Comparison of ENCODE assay signal across 8 cellular contexts in the genomic region with DNA sequence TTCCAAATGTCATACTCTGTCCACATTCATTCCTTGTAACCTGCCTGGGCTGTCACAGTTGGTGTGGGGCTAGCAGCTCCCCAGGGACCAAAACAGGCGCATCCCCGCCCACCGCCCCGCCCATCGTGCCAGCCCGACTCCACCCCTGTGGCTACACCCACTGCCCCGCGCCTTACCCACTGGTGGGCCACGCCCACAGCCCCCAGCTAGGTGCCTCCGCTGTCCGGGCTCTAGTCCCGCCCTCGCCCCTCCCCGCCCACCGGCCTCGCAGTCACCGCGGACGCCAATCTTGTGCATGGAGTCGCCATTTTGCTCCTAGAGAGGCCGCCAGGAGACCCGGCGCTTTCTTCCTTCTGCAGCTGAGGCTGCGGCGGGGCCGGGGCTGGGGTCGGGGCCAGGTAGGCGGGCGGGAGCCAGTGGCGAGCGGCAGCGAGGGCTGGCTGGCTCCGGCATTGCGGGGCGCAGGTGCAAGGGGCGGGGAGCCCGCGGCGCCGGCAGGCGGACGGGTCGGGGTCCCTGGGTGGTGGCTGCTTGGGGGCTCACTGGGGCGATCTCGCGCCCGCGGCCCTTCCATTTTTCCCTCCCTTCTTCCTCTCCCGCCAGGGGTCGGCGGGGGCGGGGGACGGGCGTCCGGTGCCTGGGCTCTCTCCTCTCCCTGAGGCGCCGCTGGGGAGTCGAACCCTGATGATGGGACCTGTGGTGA. TPM values are rescaled to one million over a fixed set of nuclear protein-coding genes. Genes with fewer than 3 reads are reported as not detected.
DNase-seq lines count a peak whose midpoint lies in the region; ATAC-seq, FAIRE-seq and TF ChIP-seq lines count a peak whose summit lies in the region.

Gene PRPSAP2, plus strand, starts transcription at position 268 of the 703 bp plus-strand sequence. CDS start 7,703 bp downstream, outside the sequence.

- H3K36me3 Mint-ChIP-seq in CD14-positive monocyte, result peaks cover 0 to 2% of the 10 kb centered on the region in 2 donors

- H3K27ac ChIP-seq in ectodermal cell (ENCODE audit: insufficient read depth, low read depth, low read length, poor library complexity, severe bottlenecking), result peak within 1 kb of the TSS; percentile 93
- peak within 1 kb of the TSS; percentile 82 to 89 for H3K27ac ChIP-seq in lung (ENCODE audit: low read depth in 1 of 2, low read length in 1 of 2)

- peaks cover 36% of the 10 kb centered on the region for H3K4me1 Mint-ChIP-seq in CD14-positive monocyte

- H3K4me1 ChIP-seq in ectodermal cell (ENCODE audit: control insufficient read depth, insufficient read depth, low read length), result peaks cover 8% of the 10 kb centered on the region
- peaks cover 0 to 6% of the 10 kb centered on the region in 2 donors for H3K4me1 ChIP-seq in lung (ENCODE audit: control insufficient read depth in 2 of 2, insufficient read depth in 2 of 2, low read length in 2 of 2)

- H3K4me3 ChIP-seq in ectodermal cell (ENCODE audit: insufficient read depth, low read depth, low read length), result peak within 1 kb of the TSS; percentile 77
- H3K4me3 ChIP-seq in lung, result peak within 1 kb of the TSS; percentile 76

- WGBS in ectodermal cell, 2 experiments, result 0% methylated on average over 58 of the region's 58 CpGs
- WGBS in lung, 2 donors, result 0 to 1% methylated on average over 37 to 58 of the region's 58 CpGs

- H3K4me3 Mint-ChIP-seq in CD14-positive monocyte, result peak within 1 kb of the TSS; percentile 81 to 91

- H3K9me3 ChIP-seq in ectodermal cell (ENCODE audit: control insufficient read depth, low read length) (no peaks in the 10 kb centered on the region), lung (ENCODE audit: control insufficient read depth in 2 of 2, insufficient read depth in 1 of 2, low read length in 1 of 2) (no peaks in the 10 kb centered on the region)

- peak; percentile 98 for FAIRE-seq in HTR-8/SVneo (lab: Jason Lieb, UNC)

- ATAC-seq in GM19467 (IDR thresholded peaks at IDR 0.05; ENCODE audit: unreplicated experiment) (peak; percentile 50), lung (ENCODE audit: insufficient read depth, low FRiP score) (peak; percentile 94)

- TF ChIP-seq CTCF in CD14-positive monocyte (IDR thresholded peaks at IDR 0.05) (no peak), lung (IDR thresholded peaks at IDR 0.05; ENCODE audit: control extremely low read depth, extremely low read depth) (no peak)

- H3K9me3 Mint-ChIP-seq in CD14-positive monocyte, result no peaks in the 10 kb centered on the region

- H3K27me3 ChIP-seq in ectodermal cell (ENCODE audit: control insufficient read depth, insufficient read depth, low read length, poor library complexity, severe bottlenecking), result no peaks in the 10 kb centered on the region
- H3K27me3 ChIP-seq in lung (ENCODE audit: control insufficient read depth, insufficient read depth), result no peaks in the 10 kb centered on the region

- peak within 1 kb of the TSS in 5 of 7 donors; percentile 70 to 84 (median 80) for H3K27ac Mint-ChIP-seq in CD14-positive monocyte

- H3K36me3 ChIP-seq in ectodermal cell (ENCODE audit: control insufficient read depth, insufficient read depth, low read length) (no peaks in the 10 kb centered on the region), lung (ENCODE audit: control insufficient read depth in 2 of 2, insufficient read depth in 2 of 2, low read length in 2 of 2) (no peaks in the 10 kb centered on the region)

- DNase-seq in CD14-positive monocyte (ENCODE audit: low spot score) (peak; percentile 96), HTR-8/SVneo (ENCODE audit: insufficient read length, low spot score) (peak; percentile 100), NOMO-1 (lab: John Stamatoyannopoulos, UW; ENCODE audit: unreplicated experiment in 2 of 2) (peak; percentile 92 to 97), lung (ENCODE audit: low spot score) (peak; percentile 96)
- DNase-seq in activated CD8-positive, alpha-beta memory T cell treated with anti-CD3 and anti-CD28 coated beads for 24 hours, result peak; percentile 95
- DNase-seq in stimulated activated CD4-positive, alpha-beta T cell treated with anti-CD3 and anti-CD28 coated beads, TNF-alpha, amount 100 ng/mL, for 1 hour (ENCODE audit: low read depth in 3 of 3, low spot score in 1 of 3), result peak; percentile 87 to 91 (median 88)

- intact Hi-C loops in CD14-positive monocyte (cut with micrococcal nuclease), result no loop called here

- peaks cover 0 to 5% (median 2%) of the 10 kb centered on the region in 3 donors for H3K27me3 Mint-ChIP-seq in CD14-positive monocyte (ENCODE audit: low read depth in 3 of 3)

RNA-seq across cellular contexts. Expression of gene PRPSAP2, which starts in this region (rescaled TPM):
- polyA plus RNA-seq in CD14-positive monocyte (10 to 100 TPM; 17.1 to 20.5 TPM), lung (10 to 100 TPM; 18.2 to 22.4 TPM)
- polyA plus RNA-seq in ectodermal cell (2013, experiment 1 of 4), result 58.4 TPM
- polyA plus RNA-seq in ectodermal cell (2013, experiment 2 of 4), result 64.6 TPM
- 52.1 TPM for polyA plus RNA-seq in ectodermal cell (2013, experiment 3 of 4)
- polyA plus RNA-seq in ectodermal cell (2013, experiment 4 of 4), result 59.7 TPM
- total RNA-seq in lung, result 10 to 100 TPM; 24.2 to 56.1 TPM

Comparison
In these comparisons a context has a peak if more than half of its experiments do, and no peak if none do; other contexts are left out.
1. Peak in every context shown above with its lines: DNase-seq, ATAC-seq, H3K4me3 ChIP-seq and H3K27ac ChIP-seq.